ENCODE assay signal across 2 cellular contexts in genomic region chr7:1409555-1409954, GRCh38.
TF ChIP-seq lines count a peak whose summit lies in the region.

No MANE protein-coding gene starts in this region.

TF ChIP-seq in SK-N-SH, 30 proteins besides CTCF, POLR2A, EP300 and RAD21 (continued from another document):
- TF ChIP-seq PBX3 (IDR thresholded peaks at IDR 0.05), result no peak
- TF ChIP-seq, protein P1, sequence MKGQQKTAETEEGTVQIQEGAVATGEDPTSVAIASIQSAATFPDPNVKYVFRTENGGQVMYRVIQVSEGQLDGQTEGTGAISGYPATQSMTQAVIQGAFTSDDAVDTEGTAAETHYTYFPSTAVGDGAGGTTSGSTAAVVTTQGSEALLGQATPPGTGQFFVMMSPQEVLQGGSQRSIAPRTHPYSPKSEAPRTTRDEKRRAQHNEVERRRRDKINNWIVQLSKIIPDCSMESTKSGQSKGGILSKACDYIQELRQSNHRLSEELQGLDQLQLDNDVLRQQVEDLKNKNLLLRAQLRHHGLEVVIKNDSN (IDR thresholded peaks at IDR 0.05; ENCODE audit: borderline replicate concordance, low read depth), result no peak
TF ChIP-seq in SK-N-SH: peak in this region for 0.

TF ChIP-seq in SK-N-SH treated with all-trans-retinoic acid at 6 μM for 48 hours, 23 proteins besides CTCF, POLR2A, EP300 and RAD21 (continued from another document):
- TF ChIP-seq CSRNP3 (CRISPR knock-in tag; IDR thresholded peaks at IDR 0.05), result no peak
- TF ChIP-seq ZFP30 (CRISPR knock-in tag; IDR thresholded peaks at IDR 0.05), result no peak
- TF ChIP-seq CSDC2 (CRISPR knock-in tag; IDR thresholded peaks at IDR 0.05), result no peak
- no peak for TF ChIP-seq ZNF70 (CRISPR knock-in tag; IDR thresholded peaks at IDR 0.05)
- TF ChIP-seq OSR1 (CRISPR knock-in tag; IDR thresholded peaks at IDR 0.05), result no peak
- no peak for TF ChIP-seq TOX (CRISPR knock-in tag; IDR thresholded peaks at IDR 0.05; ENCODE audit: borderline replicate concordance)
- no peak for TF ChIP-seq PATZ1 (CRISPR knock-in tag; IDR thresholded peaks at IDR 0.05; ENCODE audit: borderline replicate concordance)
- TF ChIP-seq BACH2 (CRISPR knock-in tag; IDR thresholded peaks at IDR 0.05; ENCODE audit: borderline replicate concordance), result no peak
- TF ChIP-seq RARB (CRISPR knock-in tag; IDR thresholded peaks at IDR 0.05), result no peak
- no peak for TF ChIP-seq ZC3H10 (CRISPR knock-in tag; IDR thresholded peaks at IDR 0.05)
- TF ChIP-seq, protein P2, sequence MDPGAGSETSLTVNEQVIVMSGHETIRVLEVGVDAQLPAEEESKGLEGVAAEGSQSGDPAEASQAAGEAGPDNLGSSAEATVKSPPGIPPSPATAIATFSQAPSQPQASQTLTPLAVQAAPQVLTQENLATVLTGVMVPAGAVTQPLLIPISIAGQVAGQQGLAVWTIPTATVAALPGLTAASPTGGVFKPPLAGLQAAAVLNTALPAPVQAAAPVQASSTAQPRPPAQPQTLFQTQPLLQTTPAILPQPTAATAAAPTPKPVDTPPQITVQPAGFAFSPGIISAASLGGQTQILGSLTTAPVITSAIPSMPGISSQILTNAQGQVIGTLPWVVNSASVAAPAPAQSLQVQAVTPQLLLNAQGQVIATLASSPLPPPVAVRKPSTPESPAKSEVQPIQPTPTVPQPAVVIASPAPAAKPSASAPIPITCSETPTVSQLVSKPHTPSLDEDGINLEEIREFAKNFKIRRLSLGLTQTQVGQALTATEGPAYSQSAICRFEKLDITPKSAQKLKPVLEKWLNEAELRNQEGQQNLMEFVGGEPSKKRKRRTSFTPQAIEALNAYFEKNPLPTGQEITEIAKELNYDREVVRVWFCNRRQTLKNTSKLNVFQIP (CRISPR knock-in tag; IDR thresholded peaks at IDR 0.05; ENCODE audit: borderline replicate concordance, low read depth), result no peak
